ENCODE assay signal across 15 cellular contexts in genomic region chr4:2060578-2061207, GRCh38. TPM values are rescaled to one million over a fixed set of nuclear protein-coding genes. Genes with fewer than 3 reads are reported as not detected.
DNase-seq lines count a peak whose midpoint lies in the region; ATAC-seq and TF ChIP-seq lines count a peak whose summit lies in the region.
"Had no signal": no experiment of that assay in that cellular context is flagged by ENCODE, and none has a peak within 500 bp of the region (broad histone marks: within the 10 kb centered on the region; RNA-seq: fewer than 3 reads in every experiment).

No MANE protein-coding gene starts in this region.

- peaks cover 37 to 87% of the 10 kb centered on the region in 2 donors for H3K27me3 ChIP-seq in left lung

- no peak overlapping the region for H3K4me3 Mint-ChIP-seq in activated naive CD4-positive, alpha-beta T cell treated with anti-CD3 and anti-CD28 coated beads, Interleukin-2, amount 10 ng/mL, durations not matched to agents 7 days and 5 days

- H3K4me1 ChIP-seq in left lung: peaks cover 3 to 10% of the 10 kb centered on the region in 2 donors

- no peak for TF ChIP-seq CTCF in coronary artery (IDR thresholded peaks at IDR 0.05)
- TF ChIP-seq CTCF in left lung (IDR thresholded peaks at IDR 0.05): no peak

- H3K27me3 Mint-ChIP-seq in activated naive CD4-positive, alpha-beta T cell treated with anti-CD3 and anti-CD28 coated beads, Interleukin-2, amount 10 ng/mL, durations not matched to agents 7 days and 5 days: peaks cover 60% of the 10 kb centered on the region

- H3K36me3 Mint-ChIP-seq in activated naive CD4-positive, alpha-beta T cell treated with anti-CD3 and anti-CD28 coated beads, Interleukin-2, amount 10 ng/mL, durations not matched to agents 7 days and 5 days: no peaks in the 10 kb centered on the region
- H3K36me3 Mint-ChIP-seq: T-cell had no signal

- H3K4me3 ChIP-seq in coronary artery (peak overlapping the region; percentile 75), left lung (no peak overlapping the region)

- no peaks in the 10 kb centered on the region for H3K9me3 Mint-ChIP-seq in activated naive CD4-positive, alpha-beta T cell treated with anti-CD3 and anti-CD28 coated beads, Interleukin-2, amount 10 ng/mL, durations not matched to agents 7 days and 5 days
- H3K9me3 Mint-ChIP-seq: T-cell had no signal

- CTCF ChIA-PET in activated naive CD4-positive, alpha-beta T cell treated with anti-CD3 and anti-CD28 coated beads, Interleukin-2, amount 10 ng/mL, durations not matched to agents 7 days and 5 days (lab: Charles Lee): no interaction called here

- peaks cover 3% of the 10 kb centered on the region for H3K4me1 Mint-ChIP-seq in activated naive CD4-positive, alpha-beta T cell treated with anti-CD3 and anti-CD28 coated beads, Interleukin-2, amount 10 ng/mL, durations not matched to agents 7 days and 5 days

- peak; percentile 8 for DNase-seq in activated naive CD4-positive, alpha-beta T cell treated with anti-CD3 and anti-CD28 coated beads, Interleukin-2, amount 50 U/mL, for 16 hours
- no peak for DNase-seq in activated naive CD4-positive, alpha-beta T cell treated with anti-CD3 and anti-CD28 coated beads, Interleukin-2, amount 10 ng/mL, durations not matched to agents 7 days and 5 days
- DNase-seq in coronary artery (ENCODE audit: low spot score) (no peak), left lung (no peak), substantia nigra (lab: John Stamatoyannopoulos, UW) (no peak), activated T-cell treated with anti-CD3 and anti-CD28 coated beads for 4 hours (no peak), NCI-H1105 treated with DMSO at 0.1 percent for 48 hours (lab: John Stamatoyannopoulos, UW) (no peak)
- DNase-seq: ACHN; activated CD4-positive, alpha-beta T cell treated with anti-CD3 and anti-CD28 coated beads, Interleukin-2, amount 50 U/mL, for 4 hours; activated naive CD4-positive, alpha-beta T cell; DMS79 treated with DMSO at 0.1 percent for 48 hours; NK-92 treated with Interleukin-12 subunit alpha and Interleukin-12 subunit beta, amount 100 ng/mL, for 24 hours; T-cell; tibial artery had no signal

- H3K27ac ChIP-seq in coronary artery (no peak overlapping the region), left lung (no peak overlapping the region), substantia nigra (ENCODE audit: low read depth, low read length, poor library complexity, severe bottlenecking) (peak overlapping the region; percentile 55)
- H3K27ac ChIP-seq: tibial artery had no signal

- ATAC-seq in left lung (peak; percentile 21), GM21723 (IDR thresholded peaks at IDR 0.05; ENCODE audit: unreplicated experiment) (no peak)

- H3K36me3 ChIP-seq in left lung: no peaks in the 10 kb centered on the region
- H3K36me3 ChIP-seq: tibial artery had no signal

- no peak overlapping the region for H3K27ac Mint-ChIP-seq in activated naive CD4-positive, alpha-beta T cell treated with anti-CD3 and anti-CD28 coated beads, Interleukin-2, amount 10 ng/mL, durations not matched to agents 7 days and 5 days
- H3K27ac Mint-ChIP-seq: T-cell had no signal

- intact Hi-C loops in left lung (cut with DNase I): no loop called here

- no peaks in the 10 kb centered on the region for H3K9me3 ChIP-seq in left lung
- H3K9me3 ChIP-seq: tibial artery had no signal

RNA-seq across cellular contexts. Expression of gene NAT8L, which starts 1.6 kb away (rescaled TPM):
- total RNA-seq in left lung: under 1 TPM; 0.23 to 0.24 TPM

RNA-seq across cellular contexts. Expression of gene NELFA, which starts 51.9 kb away (rescaled TPM):
- 10 to 100 TPM; 22.5 to 22.9 TPM for total RNA-seq in left lung
